In genomic region chr4:175394213-175394612, GRCh38 we compare ENCODE assay signal across 14 cellular contexts.
A peak's percentile ranks its signal among the peaks of the same experiment; 100 is the strongest.
DNase-seq lines count a peak whose midpoint lies in the region; TF ChIP-seq lines count a peak whose summit lies in the region.
"Had no signal": no experiment of that assay in that cellular context is flagged by ENCODE, and none has a peak within 500 bp of the region (broad histone marks: within the 10 kb centered on the region; RNA-seq: fewer than 3 reads in every experiment).

No MANE protein-coding gene starts in this region.

- in situ Hi-C loops in GM13977 (cut with MboI; ENCODE audit: low pct_unique_long_range_greater_than_20kb, low sequenced_read_pairs, unreplicated experiment): no loop called here

- H3K9me2 ChIP-seq in neural cell (ENCODE audit: insufficient read depth, low read length): no peaks in the 10 kb centered on the region

- H3K9ac ChIP-seq in neural cell (ENCODE audit: low read length): no peak overlapping the region

- TF ChIP-seq CTCF in neural cell (IDR thresholded peaks at IDR 0.05; ENCODE audit: poor library complexity, severe bottlenecking) (no peak), GM13977 (IDR thresholded peaks at IDR 0.05; ENCODE audit: extremely low read depth, insufficient read depth, missing control alignments) (no peak)

- no peaks in the 10 kb centered on the region for H3K27me3 ChIP-seq in neural cell (ENCODE audit: insufficient read depth, low read depth, low read length)

- H3K79me2 ChIP-seq in neural cell (replicated peaks; ENCODE audit: insufficient read depth, low read length): no peaks in the 10 kb centered on the region

- H2AFZ ChIP-seq in neural cell (ENCODE audit: low read depth, low read length): no peak overlapping the region

- H3K36me3 ChIP-seq in neural cell (ENCODE audit: insufficient read depth, low read length): no peaks in the 10 kb centered on the region
- H3K36me3 ChIP-seq: HAP-1 had no signal

- no peak overlapping the region for H3K4me2 ChIP-seq in neural cell (ENCODE audit: low read length)

- H4K20me1 ChIP-seq in neural cell (ENCODE audit: insufficient read depth): no peaks in the 10 kb centered on the region

- peak; percentile 69 for TF ChIP-seq EP300 in neural cell (conservative IDR thresholded peaks at IDR 0.05; ENCODE audit: poor library complexity, severe bottlenecking)

- DNase-seq in NCI-H2081 (lab: John Stamatoyannopoulos, UW) (peak; percentile 2 to 56), NCI-H2081 treated with DMSO at 0.1 percent for 48 hours (lab: John Stamatoyannopoulos, UW) (no peak), COR-L47 (lab: John Stamatoyannopoulos, UW) (peak; percentile 10), NCI-H2227 treated with DMSO at 0.1 percent for 48 hours (lab: John Stamatoyannopoulos, UW) (peak; percentile 7), GM13977 (ENCODE audit: low spot score) (no peak), GOT3 (lab: John Stamatoyannopoulos, UW) (no peak)
- DNase-seq: 8988T; AML-193; Caco-2; CD8-positive, alpha-beta T cell; IMR-90 had no signal

- H3K9me3 ChIP-seq in neural cell (ENCODE audit: low read length): no peaks in the 10 kb centered on the region
- H3K9me3 ChIP-seq: Caco-2, HAP-1 had no signal

- no peaks in the 10 kb centered on the region for H3F3A ChIP-seq in neural cell (ENCODE audit: insufficient read depth, low read length, poor library complexity, severe bottlenecking)

- H3K4me3 ChIP-seq in neural cell (ENCODE audit: low read length): no peak overlapping the region
- H3K4me3 ChIP-seq: GM12878, HAP-1 had no signal

- TF ChIP-seq RAD21 in neural cell (conservative IDR thresholded peaks at IDR 0.05): no peak

- H3K27ac ChIP-seq in neural cell (ENCODE audit: low read length): no peak overlapping the region

TF ChIP-seq in neural cell, 6 proteins besides CTCF, POLR2A, EP300 and RAD21:
- TF ChIP-seq SMC3 (conservative IDR thresholded peaks at IDR 0.05; ENCODE audit: poor library complexity) (no peak), POLR2AphosphoS5 (IDR thresholded peaks at IDR 0.05) (peak; percentile 70), REST (IDR thresholded peaks at IDR 0.05; ENCODE audit: borderline replicate concordance) (no peak), EZH2 (IDR thresholded peaks at IDR 0.05; ENCODE audit: borderline replicate concordance, insufficient read depth, low read length, poor library complexity, severe bottlenecking) (no peak)

Comparison
In these comparisons a context has a peak if more than half of its experiments do, and no peak if none do; other contexts are left out.
1. DNase-seq: peak in NCI-H2081 (2 of 2), COR-L47 (single experiment) and NCI-H2227 treated with DMSO at 0.1 percent for 48 hours (single experiment); none in NCI-H2081 treated with DMSO at 0.1 percent for 48 hours (single experiment), GM13977 (single experiment) and GOT3 (single experiment).